In the genomic region with DNA sequence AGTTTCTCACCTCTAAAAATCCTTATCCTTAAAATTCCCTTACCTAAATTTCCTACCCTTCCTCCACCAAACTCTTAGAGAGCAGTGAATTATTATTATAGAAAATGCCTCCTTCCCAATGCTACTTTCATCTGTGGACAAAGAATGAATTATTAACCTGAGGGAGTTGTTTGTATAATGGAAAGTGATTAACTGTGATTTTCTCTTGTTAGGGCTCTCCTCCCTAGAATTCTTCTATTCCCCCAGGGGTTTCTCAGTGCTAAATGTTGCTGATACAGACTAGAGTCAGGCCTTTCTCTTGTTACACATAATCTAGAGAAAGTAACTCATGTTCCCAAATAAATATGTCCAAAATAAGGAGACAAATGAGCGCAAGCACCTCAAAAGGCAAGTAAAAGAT, we compare ENCODE assay signal across 20 cellular contexts. TPM values are rescaled to one million over a fixed set of nuclear protein-coding genes. Genes with fewer than 3 reads are reported as not detected.
A peak's percentile ranks its signal among the peaks of the same experiment; 100 is the strongest.
DNase-seq lines count a peak whose midpoint lies in the region; ATAC-seq, FAIRE-seq and TF ChIP-seq lines count a peak whose summit lies in the region.
"Had no signal": no experiment of that assay in that cellular context is flagged by ENCODE, and none has a peak within 500 bp of the region (broad histone marks: within the 10 kb centered on the region; RNA-seq: fewer than 3 reads in every experiment).

No MANE protein-coding gene starts in this region.

- H3K4me3 Mint-ChIP-seq in nephron progenitor cell: no peak overlapping the region
- no peak overlapping the region for H3K4me3 Mint-ChIP-seq in activated CD8-positive, alpha-beta T cell treated with anti-CD3 and anti-CD28 coated beads for 36 hours
- H3K4me3 Mint-ChIP-seq: CD4-positive, CD25-positive, alpha-beta regulatory T cell; H9; IgD-negative memory B cell had no signal

- no peak overlapping the region for H3K27ac ChIP-seq in A549
- H3K27ac ChIP-seq: SJSA1 had no signal

- H3K9me3 Mint-ChIP-seq in nephron progenitor cell: peaks cover 8% of the 10 kb centered on the region
- no peaks in the 10 kb centered on the region for H3K9me3 Mint-ChIP-seq in activated CD8-positive, alpha-beta T cell treated with anti-CD3 and anti-CD28 coated beads for 36 hours
- H3K9me3 Mint-ChIP-seq: CD4-positive, CD25-positive, alpha-beta regulatory T cell; H9 had no signal

- 88% methylated on average over 1 of the region's 1 CpG for WGBS in A549 (ENCODE audit: missing lambda C conversion rate)

- no peak for FAIRE-seq in A549 (lab: Jason Lieb, UNC)
- FAIRE-seq: A204.1 had no signal

- no peak for DNase-seq in A549 (ENCODE audit: low read depth in 1 of 2, low spot score in 1 of 2)
- peak; percentile 50 for DNase-seq in LHCN-M2 (ENCODE audit: low read depth)
- DNase-seq in kidney glomerular epithelial cell (lab: John Stamatoyannopoulos, UW): peak; percentile 60
- DNase-seq in nephron progenitor cell: no peak
- no peak for DNase-seq in activated CD8-positive, alpha-beta T cell treated with anti-CD3 and anti-CD28 coated beads for 36 hours
- no peak for DNase-seq in HuH-7 (ENCODE audit: low spot score)
- DNase-seq: BE2C; CD4-positive, CD25-positive, alpha-beta regulatory T cell; EL; GF-D8; H9; NCI-H187; NCI-H345; NCI-H524; T-helper 1 cell had no signal

- CTCF ChIA-PET in A549 (lab: Yijun Ruan, JAX): no interaction called here
- CTCF ChIA-PET in activated CD8-positive, alpha-beta T cell treated with anti-CD3 and anti-CD28 coated beads for 36 hours (lab: Charles Lee): no interaction called here

- H3K27ac Mint-ChIP-seq in nephron progenitor cell: peak overlapping the region; percentile 52
- H3K27ac Mint-ChIP-seq in activated CD8-positive, alpha-beta T cell treated with anti-CD3 and anti-CD28 coated beads for 36 hours: no peak overlapping the region
- H3K27ac Mint-ChIP-seq: CD4-positive, CD25-positive, alpha-beta regulatory T cell; IgD-negative memory B cell had no signal

- no peaks in the 10 kb centered on the region for H3K27me3 Mint-ChIP-seq in nephron progenitor cell (ENCODE audit: low read depth, poor library complexity)
- no peaks in the 10 kb centered on the region for H3K27me3 Mint-ChIP-seq in activated CD8-positive, alpha-beta T cell treated with anti-CD3 and anti-CD28 coated beads for 36 hours
- H3K27me3 Mint-ChIP-seq: IgD-negative memory B cell had no signal

- H3K36me3 Mint-ChIP-seq in nephron progenitor cell (ENCODE audit: low read depth): peaks cover 33% of the 10 kb centered on the region
- H3K36me3 Mint-ChIP-seq in activated CD8-positive, alpha-beta T cell treated with anti-CD3 and anti-CD28 coated beads for 36 hours (ENCODE audit: low read depth): no peaks in the 10 kb centered on the region

- TF ChIP-seq RAD21 in A549 (conservative IDR thresholded peaks at IDR 0.05 in 1 of 2, IDR thresholded peaks at IDR 0.05 in 1 of 2): no peak

- peaks cover 31% of the 10 kb centered on the region for H3K4me1 Mint-ChIP-seq in nephron progenitor cell
- H3K4me1 Mint-ChIP-seq in activated CD8-positive, alpha-beta T cell treated with anti-CD3 and anti-CD28 coated beads for 36 hours (ENCODE audit: low read depth): peaks cover 9% of the 10 kb centered on the region

- H3K4me2 ChIP-seq in A549: peak overlapping the region; percentile 55; the same call in 2 of the 3 replicates

- intact Hi-C loops in activated CD8-positive, alpha-beta T cell treated with anti-CD3 and anti-CD28 coated beads for 36 hours (cut with micrococcal nuclease): no loop called here

- H3K4me1 ChIP-seq in A549: peaks cover 11% of the 10 kb centered on the region
- H3K4me1 ChIP-seq: BE2C, SJSA1 had no signal

- no peak for ATAC-seq in A549
- ATAC-seq in activated CD8-positive, alpha-beta T cell treated with anti-CD3 and anti-CD28 coated beads for 36 hours: no peak
- no peak for ATAC-seq in GM19351 (IDR thresholded peaks at IDR 0.05; ENCODE audit: unreplicated experiment)
- ATAC-seq: Right ventricle myocardium inferior had no signal

- no peaks in the 10 kb centered on the region for H3K9me3 ChIP-seq in A549
- H3K9me3 ChIP-seq: BE2C, SJSA1 had no signal

- no peak for TF ChIP-seq POLR2A in A549 (IDR thresholded peaks at IDR 0.05; ENCODE audit: low read length)

- POLR2A ChIA-PET in A549 (lab: Yijun Ruan, JAX): no interaction called here
- POLR2A ChIA-PET in activated CD8-positive, alpha-beta T cell treated with anti-CD3 and anti-CD28 coated beads for 36 hours (lab: Charles Lee): no interaction called here

- no peak for TF ChIP-seq EP300 in A549 (IDR thresholded peaks at IDR 0.05)

- no peak overlapping the region for H3K4me3 ChIP-seq in A549
- H3K4me3 ChIP-seq: SJSA1 had no signal

- TF ChIP-seq CTCF in A549 (IDR thresholded peaks at IDR 0.05): no peak
- no peak for TF ChIP-seq CTCF in nephron progenitor cell (IDR thresholded peaks at IDR 0.05)
- no peak for TF ChIP-seq CTCF in activated CD8-positive, alpha-beta T cell treated with anti-CD3 and anti-CD28 coated beads for 36 hours (IDR thresholded peaks at IDR 0.05)

TF ChIP-seq in A549, 52 proteins besides CTCF, POLR2A, EP300 and RAD21:
- TF ChIP-seq ZC3H11A (IDR thresholded peaks at IDR 0.05) (no peak), CHD4 (IDR thresholded peaks at IDR 0.05; ENCODE audit: borderline replicate concordance) (no peak), KDM5A (IDR thresholded peaks at IDR 0.05) (no peak), ESRRA (IDR thresholded peaks at IDR 0.05; ENCODE audit: borderline replicate concordance, low read length) (no peak), NR3C1 (IDR thresholded peaks at IDR 0.05) (no peak), PHF8 (IDR thresholded peaks at IDR 0.05; ENCODE audit: borderline replicate concordance, low read depth) (no peak)

RNA-seq across cellular contexts. Expression of gene EPB41L5, which starts 23.3 kb away (rescaled TPM):
- polyA plus RNA-seq in A549 (2011; rRNA removed) (30.9 and 33.0 TPM in 2 replicates), A549 (2017; fragmentation: RNase III; extraction: RNeasy Plus Mini Kit Qiagen cat#74134 plus additional on column Dnase treatment) (5.3 to 7.6 TPM (median 5.8 TPM) in 3 replicates)
- 4.9 and 5.3 TPM in 2 replicates for polyA plus RNA-seq in A549 (2012; cell fraction: cytosol; rRNA removed)
- polyA plus RNA-seq in A549 (2012; cell fraction: nucleus; rRNA removed): 4.6 and 7.5 TPM in 2 replicates
- 26.8 and 27.2 TPM in 2 replicates for polyA minus RNA-seq in A549 (2011; rRNA and poly(A)+ RNA removed)
- total RNA-seq in LHCN-M2 (2014; rRNA removed): 13.9 and 14.0 TPM in 2 replicates
- polyA plus RNA-seq in LHCN-M2 (2012): 4.2 TPM
- 1 to 10 TPM; 3.9 TPM for total RNA-seq in activated CD8-positive, alpha-beta T cell treated with anti-CD3 and anti-CD28 coated beads for 36 hours

Comparison
In these comparisons a context has a peak if more than half of its experiments do, and no peak if none do; other contexts are left out.
1. DNase-seq: peak in LHCN-M2 (single experiment) and kidney glomerular epithelial cell (single experiment); none in A549 (0 of 2), nephron progenitor cell (single experiment), activated CD8-positive, alpha-beta T cell treated with anti-CD3 and anti-CD28 coated beads for 36 hours (single experiment) and HuH-7 (single experiment).